Comparison of ENCODE assay signal across 8 cellular contexts in genomic region chr16:54930034-54930938, GRCh38.
DNase-seq lines count a peak whose midpoint lies in the region; ATAC-seq and TF ChIP-seq lines count a peak whose summit lies in the region.

IRX5 (plus strand) TSS chr16:54930865; CDS start chr16:54931199, 334 bp downstream.

- H3K27me3 ChIP-seq in layer of hippocampus (ENCODE audit: control insufficient read depth, insufficient read depth, low read length), result peaks cover 24% of the 10 kb centered on the region

- no peak for TF ChIP-seq CTCF in coronary artery (IDR thresholded peaks at IDR 0.05)

- H3K27ac ChIP-seq in coronary artery, result peak within 1 kb of the TSS; percentile 89 to 95
- H3K27ac ChIP-seq in layer of hippocampus (ENCODE audit: low read depth, low read length), result peak within 1 kb of the TSS; percentile 65

- H3K4me3 ChIP-seq in coronary artery, result peak within 1 kb of the TSS; percentile 80

- ATAC-seq in GM18868 (IDR thresholded peaks at IDR 0.05; ENCODE audit: unreplicated experiment) (peak; percentile 27), GM18520 (IDR thresholded peaks at IDR 0.05; ENCODE audit: unreplicated experiment) (no peak)

- DNase-seq in AG08395 (ENCODE audit: low spot score), result peak; percentile 92
- DNase-seq in NCI-H1694 (lab: John Stamatoyannopoulos, UW), result peak; percentile 81
- peak; percentile 59 to 88 for DNase-seq in SW 1271 (lab: John Stamatoyannopoulos, UW)
- DNase-seq in coronary artery (ENCODE audit: low spot score), result peak; percentile 96
- peak; percentile 70 for DNase-seq in stimulated activated CD4-positive, alpha-beta T cell treated with anti-CD3 and anti-CD28 coated beads, Interleukin-15, amount 100 ng/mL, for 24 hours
